In the genomic region with DNA sequence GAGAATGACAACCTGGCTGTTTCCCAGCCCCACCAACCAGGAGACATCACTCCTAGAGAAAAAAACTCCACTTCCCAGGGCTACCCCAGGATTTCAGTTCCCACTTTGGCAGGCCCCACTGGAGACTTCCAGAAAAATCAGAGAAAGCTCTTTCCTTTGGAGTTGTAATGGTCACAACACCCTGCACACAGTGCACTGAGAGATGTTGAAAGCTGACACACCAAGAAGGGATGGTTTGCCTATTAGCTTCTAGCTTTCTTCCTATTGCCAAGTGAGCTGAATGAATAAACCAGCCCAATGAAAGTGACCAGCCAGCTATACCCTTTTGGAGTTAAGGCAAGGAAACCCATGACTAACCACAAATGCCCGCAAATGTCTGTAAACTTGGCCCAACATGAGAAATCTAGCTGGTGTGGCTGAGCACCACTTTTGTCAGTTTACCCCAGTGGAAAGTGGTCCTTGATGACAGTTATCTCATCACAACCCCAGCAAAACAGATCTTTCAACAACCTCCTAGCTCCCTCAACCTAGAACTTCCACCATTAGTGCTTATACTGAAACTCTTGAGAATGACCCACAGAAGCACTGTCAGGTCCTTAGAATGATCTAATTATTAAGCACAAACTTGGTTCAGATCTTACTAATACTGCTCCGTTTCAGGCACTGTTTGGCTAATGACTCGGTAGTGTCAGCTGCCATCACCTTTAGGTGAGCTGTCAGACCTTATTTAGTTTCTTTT, we compare ENCODE assay signal across 8 cellular contexts. TPM values are rescaled to one million over a fixed set of nuclear protein-coding genes. Genes with fewer than 3 reads are reported as not detected.
DNase-seq lines count a peak whose midpoint lies in the region; ATAC-seq and TF ChIP-seq lines count a peak whose summit lies in the region.

No MANE protein-coding gene starts in this region.

- peaks cover 73% of the 10 kb centered on the region for H3K4me1 Mint-ChIP-seq in activated B cell treated with CpG ODN at 0.5 μM for 24 hours

- POLR2A ChIA-PET in activated B cell treated with CpG ODN at 0.5 μM for 24 hours (lab: Charles Lee), result interaction anchor here (0.8 to 13.4 kb wide), 13 partner anchors 8 to 991 kb away, joined by 3 to 286 read pairs (median 18); partner anchors contain the start of gene IRF1

- no peak for DNase-seq in activated B cell treated with CpG ODN at 0.5 μM for 24 hours
- no peak for DNase-seq in osteoblast (ENCODE audit: insufficient read length, low spot score, missing footprints)
- DNase-seq in DMS 273 treated with DMSO at 0.1 percent for 48 hours (lab: John Stamatoyannopoulos, UW), result no peak
- no peak for DNase-seq in DMS 273 (lab: John Stamatoyannopoulos, UW; ENCODE audit: unreplicated experiment)
- DNase-seq in glomerular visceral epithelial cell (ENCODE audit: extremely low spot score), result no peak
- no peak for DNase-seq in NCI-H1930 (lab: John Stamatoyannopoulos, UW)

- no peak overlapping the region for H2AFZ ChIP-seq in osteoblast (ENCODE audit: low read length)

- H3K79me2 ChIP-seq in osteoblast (ENCODE audit: insufficient read depth, low read length), result no peaks in the 10 kb centered on the region

- H3K4me3 Mint-ChIP-seq in activated B cell treated with CpG ODN at 0.5 μM for 24 hours, result no peak overlapping the region

- TF ChIP-seq CTCF in activated B cell treated with CpG ODN at 0.5 μM for 24 hours (IDR thresholded peaks at IDR 0.05), result no peak
- no peak for TF ChIP-seq CTCF in osteoblast (IDR thresholded peaks at IDR 0.05; ENCODE audit: extremely low read depth, low read depth, low read length)

- H3K9me3 Mint-ChIP-seq in activated B cell treated with CpG ODN at 0.5 μM for 24 hours, result no peaks in the 10 kb centered on the region

- H4K20me1 ChIP-seq in osteoblast (ENCODE audit: insufficient read depth, low read length), result peaks cover 5% of the 10 kb centered on the region

- H3K27ac ChIP-seq in osteoblast (ENCODE audit: low read depth, low read length), result peak overlapping the region; percentile 18

- no peak overlapping the region for H3K4me2 ChIP-seq in osteoblast (ENCODE audit: insufficient read depth, low read length)

- peaks cover 23% of the 10 kb centered on the region for H3K4me1 ChIP-seq in osteoblast (ENCODE audit: insufficient read depth, low read length)

- peaks cover 15% of the 10 kb centered on the region for H3K36me3 ChIP-seq in osteoblast (ENCODE audit: insufficient read depth, low read length)

- H3K27me3 Mint-ChIP-seq in activated B cell treated with CpG ODN at 0.5 μM for 24 hours, result no peaks in the 10 kb centered on the region

- intact Hi-C loops in activated B cell treated with CpG ODN at 0.5 μM for 24 hours (cut with micrococcal nuclease), result loop anchor here (1.0 kb wide), 1 partner anchor 10 kb away; no protein-coding TSS in a partner anchor

- CTCF ChIA-PET in activated B cell treated with CpG ODN at 0.5 μM for 24 hours (lab: Charles Lee), result interaction anchor here (0.7 to 4.2 kb wide), 11 partner anchors 10 to 93 kb away, joined by 3 to 25 read pairs (median 6); partner anchors contain the start of gene IRF1

- no peak overlapping the region for H3K4me3 ChIP-seq in osteoblast (ENCODE audit: insufficient read depth, low read length)

- H3K9me3 ChIP-seq in osteoblast (ENCODE audit: low read depth, low read length), result no peaks in the 10 kb centered on the region

- peaks cover 32% of the 10 kb centered on the region for H3K36me3 Mint-ChIP-seq in activated B cell treated with CpG ODN at 0.5 μM for 24 hours (ENCODE audit: low read depth)

- no peaks in the 10 kb centered on the region for H3K27me3 ChIP-seq in osteoblast (ENCODE audit: insufficient read depth, low read length)

- peak; percentile 37 for ATAC-seq in GM18520 (IDR thresholded peaks at IDR 0.05; ENCODE audit: unreplicated experiment)
- peak; percentile 46 for ATAC-seq in HG02588 (IDR thresholded peaks at IDR 0.05; ENCODE audit: unreplicated experiment)
- no peak for ATAC-seq in activated B cell treated with CpG ODN at 0.5 μM for 24 hours (ENCODE audit: low read depth)

- peak overlapping the region; percentile 83 for H3K27ac Mint-ChIP-seq in activated B cell treated with CpG ODN at 0.5 μM for 24 hours

RNA-seq across cellular contexts. Expression of gene IRF1, which starts 11.3 kb away (rescaled TPM):
- total RNA-seq in activated B cell treated with CpG ODN at 0.5 μM for 24 hours (126 and 134 TPM in 2 replicates), osteoblast (19.7 and 22.1 TPM in 2 replicates)
